ENCODE assay signal across 8 cellular contexts in the genomic region with DNA sequence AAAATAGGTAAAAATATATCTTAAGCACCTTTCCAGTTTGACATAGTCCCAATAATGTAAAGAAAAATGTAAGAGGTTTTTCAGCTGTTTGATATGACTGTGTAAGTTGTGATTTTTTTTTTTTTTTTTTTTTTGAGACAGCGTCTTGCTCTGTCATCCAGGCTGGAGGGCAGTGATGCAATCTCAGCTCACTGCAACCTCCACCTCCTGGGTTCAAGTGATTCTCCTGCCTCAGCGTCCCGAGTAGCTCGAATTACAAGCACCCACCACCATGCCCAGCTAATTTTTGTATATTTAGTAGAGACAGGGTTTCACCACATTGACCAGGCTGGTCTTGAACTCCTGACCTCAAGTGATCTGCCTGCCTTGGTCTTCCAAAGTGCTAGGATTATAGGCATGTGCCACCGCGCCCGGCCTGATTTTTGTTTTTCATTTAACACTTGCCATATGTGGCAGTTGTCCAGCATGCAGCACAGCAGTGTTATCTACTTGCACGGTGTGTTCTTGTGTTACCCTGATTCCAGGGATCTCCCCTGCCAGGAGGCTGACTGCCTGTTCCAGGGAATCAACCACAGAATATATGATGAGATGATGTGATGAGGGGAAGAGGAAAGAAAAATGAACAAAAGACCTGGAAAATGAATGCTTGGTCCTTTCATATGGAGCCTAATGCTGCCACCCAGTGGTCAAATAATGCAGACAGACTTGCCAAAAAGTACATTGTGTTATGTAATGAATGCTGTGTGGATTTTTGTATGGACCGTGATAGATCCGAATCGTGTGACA.
A peak's percentile ranks its signal among the peaks of the same experiment; 100 is the strongest.
DNase-seq lines count a peak whose midpoint lies in the region; ATAC-seq and TF ChIP-seq lines count a peak whose summit lies in the region.

No MANE protein-coding gene starts in this region.

- intact Hi-C loops in CD4-positive, alpha-beta T cell (cut with DNase I, micrococcal nuclease), result loop anchor here (1.0 to 5.0 kb wide), 6 partner anchors 79 to 555 kb away; partner anchors contain the start of genes CACHD1 (in 1 of the 2) and RAVER2 (in 1 of the 2)

- TF ChIP-seq CTCF in CD4-positive, alpha-beta T cell (IDR thresholded peaks at IDR 0.05), result peak; percentile 82
- peak; percentile 89 to 92 for TF ChIP-seq CTCF in brain (conservative IDR thresholded peaks at IDR 0.05)

- H3K4me3 Mint-ChIP-seq in CD4-positive, alpha-beta T cell, result peak overlapping the region; percentile 3
- no peak overlapping the region for H3K4me3 Mint-ChIP-seq in T-helper 2 cell treated with Interferon-gamma antibody and Interleukin-4, amounts not matched to agents 5 μg/mL and 100 μg/mL, for 36 hours
- H3K4me3 Mint-ChIP-seq in brain, result no peak overlapping the region

- no peaks in the 10 kb centered on the region for H3K9me3 ChIP-seq in CD4-positive, alpha-beta T cell (ENCODE audit: control insufficient read depth, low read length)

- POLR2A ChIA-PET in CD4-positive, alpha-beta T cell (lab: Charles Lee), result interaction anchor here (2.0 kb wide), 1 partner anchor 134 kb away, joined by 5 read pairs; no protein-coding TSS in a partner anchor

- no peaks in the 10 kb centered on the region for H3K36me3 Mint-ChIP-seq in CD4-positive, alpha-beta T cell (ENCODE audit: low read depth)
- no peaks in the 10 kb centered on the region for H3K36me3 Mint-ChIP-seq in T-helper 2 cell treated with Interferon-gamma antibody and Interleukin-4, amounts not matched to agents 5 μg/mL and 100 μg/mL, for 36 hours (ENCODE audit: low read depth)
- peaks cover 23% of the 10 kb centered on the region for H3K36me3 Mint-ChIP-seq in brain

- H3K9me3 Mint-ChIP-seq in CD4-positive, alpha-beta T cell, result no peaks in the 10 kb centered on the region
- no peaks in the 10 kb centered on the region for H3K9me3 Mint-ChIP-seq in T-helper 2 cell treated with Interferon-gamma antibody and Interleukin-4, amounts not matched to agents 5 μg/mL and 100 μg/mL, for 36 hours
- H3K9me3 Mint-ChIP-seq in brain, result peaks cover 0 to 8% (median 3%) of the 10 kb centered on the region in 5 experiments

- peak; percentile 65 for ATAC-seq in CD4-positive, alpha-beta T cell (ENCODE audit: poor library complexity)
- ATAC-seq in GM21717 (IDR thresholded peaks at IDR 0.05; ENCODE audit: unreplicated experiment), result peak; percentile 70
- no peak for ATAC-seq in HG03571 (IDR thresholded peaks at IDR 0.05; ENCODE audit: unreplicated experiment)

- CTCF ChIA-PET in CD4-positive, alpha-beta T cell (lab: Charles Lee), result interaction anchor here (0.7 to 1.6 kb wide), 7 partner anchors 10 to 864 kb away, joined by 3 to 6 read pairs (median 3); partner anchors contain the start of gene RAVER2

- H3K27me3 ChIP-seq in CD4-positive, alpha-beta T cell (ENCODE audit: control insufficient read depth, insufficient read depth, low read length), result no peaks in the 10 kb centered on the region

- no peak overlapping the region for H3K27ac ChIP-seq in CD4-positive, alpha-beta T cell (ENCODE audit: low read depth, low read length)

- peaks cover 28% of the 10 kb centered on the region for H3K4me1 Mint-ChIP-seq in CD4-positive, alpha-beta T cell (ENCODE audit: low read depth)
- peaks cover 15% of the 10 kb centered on the region for H3K4me1 Mint-ChIP-seq in T-helper 2 cell treated with Interferon-gamma antibody and Interleukin-4, amounts not matched to agents 5 μg/mL and 100 μg/mL, for 36 hours (ENCODE audit: low read depth)
- peaks cover 13% of the 10 kb centered on the region for H3K4me1 Mint-ChIP-seq in brain

- H3K27ac Mint-ChIP-seq in CD4-positive, alpha-beta T cell, result no peak overlapping the region
- H3K27ac Mint-ChIP-seq in T-helper 2 cell treated with Interferon-gamma antibody and Interleukin-4, amounts not matched to agents 5 μg/mL and 100 μg/mL, for 36 hours, result no peak overlapping the region
- H3K27ac Mint-ChIP-seq in brain, result peak overlapping the region; percentile 33 to 87 (median 80)

- peak; percentile 28 to 54 (median 48) for DNase-seq in CD4-positive, alpha-beta T cell
- DNase-seq in NCI-H1694 treated with DMSO at 0.1 percent for 48 hours (lab: John Stamatoyannopoulos, UW), result peak; percentile 94
- peak; percentile 40 for DNase-seq in T-helper 2 cell treated with Interferon-gamma antibody and Interleukin-4, amounts not matched to agents 5 μg/mL and 100 μg/mL, for 36 hours (ENCODE audit: low spot score)
- peak; percentile 76 for DNase-seq in iPS DF 4.7 (ENCODE audit: extremely low read depth, low spot score)
- peak; percentile 62 for DNase-seq in smooth muscle cell of the brain vasculature (ENCODE audit: low read depth, low spot score)

- H3K27me3 Mint-ChIP-seq in CD4-positive, alpha-beta T cell, result no peaks in the 10 kb centered on the region
- peaks cover 4% of the 10 kb centered on the region for H3K27me3 Mint-ChIP-seq in T-helper 2 cell treated with Interferon-gamma antibody and Interleukin-4, amounts not matched to agents 5 μg/mL and 100 μg/mL, for 36 hours (ENCODE audit: low read depth)
- no peaks in the 10 kb centered on the region for H3K27me3 Mint-ChIP-seq in brain

Comparison
In these comparisons a context has a peak if more than half of its experiments do, and no peak if none do; other contexts are left out.
1. DNase-seq: peak in every context shown above with its lines; median percentile 94 in NCI-H1694 treated with DMSO at 0.1 percent for 48 hours; 76 in iPS DF 4.7; 62 in smooth muscle cell of the brain vasculature; 48 in CD4-positive, alpha-beta T cell; 40 in T-helper 2 cell treated with Interferon-gamma antibody and Interleukin-4, amounts not matched to agents 5 μg/mL and 100 μg/mL, for 36 hours.
2. H3K27ac Mint-ChIP-seq: peak in brain (5 of 5); none in CD4-positive, alpha-beta T cell (single experiment) and T-helper 2 cell treated with Interferon-gamma antibody and Interleukin-4, amounts not matched to agents 5 μg/mL and 100 μg/mL, for 36 hours (single experiment).